Comparison of ENCODE assay signal across 12 cellular contexts in the genomic region with DNA sequence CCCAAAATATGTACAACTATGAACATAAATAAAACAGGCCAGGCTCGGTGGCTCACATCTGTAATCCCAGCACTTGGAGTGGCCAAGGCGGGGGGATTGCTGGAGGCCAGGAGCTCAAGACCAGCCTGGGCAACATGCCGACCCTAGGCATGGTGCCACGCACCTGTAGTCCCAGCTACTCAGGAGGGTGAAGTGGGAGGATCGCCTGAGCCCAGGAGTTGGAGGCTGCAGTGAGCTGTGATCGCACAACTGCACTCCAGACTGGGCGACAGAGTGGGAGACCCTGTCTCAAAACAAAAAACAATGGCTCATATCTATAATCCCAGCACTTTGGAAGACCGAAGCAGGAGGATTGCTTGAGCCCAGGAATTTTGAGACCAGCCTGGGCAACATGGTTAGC. TPM values are rescaled to one million over a fixed set of nuclear protein-coding genes. Genes with fewer than 3 reads are reported as not detected.
A peak's percentile ranks its signal among the peaks of the same experiment; 100 is the strongest.
DNase-seq lines count a peak whose midpoint lies in the region; ATAC-seq, FAIRE-seq and TF ChIP-seq lines count a peak whose summit lies in the region.
"Had no signal": no experiment of that assay in that cellular context is flagged by ENCODE, and none has a peak within 500 bp of the region (broad histone marks: within the 10 kb centered on the region; RNA-seq: fewer than 3 reads in every experiment).

No MANE protein-coding gene starts in this region.

- intact Hi-C loops in activated B cell treated with CpG ODN at 0.5 μM for 24 hours (cut with micrococcal nuclease): no loop called here

- ATAC-seq in A549 (no peak), GM23338 (no peak), activated B cell treated with CpG ODN at 0.5 μM for 24 hours (ENCODE audit: low read depth) (no peak)
- ATAC-seq: lower lobe of right lung had no signal

- H3K27me3 Mint-ChIP-seq in GM23338 (ENCODE audit: insufficient read depth, low read depth, poor library complexity) (peaks cover 6% of the 10 kb centered on the region), activated B cell treated with CpG ODN at 0.5 μM for 24 hours (no peaks in the 10 kb centered on the region)

- no peak overlapping the region for H2AFZ ChIP-seq in GM23338

- in situ Hi-C loops in KBM-7 (cut with MboI; ENCODE audit: low pct_unique_long_range_greater_than_20kb, low sequenced_read_pairs): no loop called here

- 82% methylated on average over 8 of the region's 8 CpGs for WGBS in A549 (ENCODE audit: missing lambda C conversion rate)
- WGBS in iPS DF 6.9 (ENCODE audit: insufficient coverage, insufficient read length): no CpG with 5 or more reads among the region's 8 CpGs

- CTCF ChIA-PET in A549 (lab: Yijun Ruan, JAX): interaction anchor here (0.7 to 3.4 kb wide), 3 partner anchors 16 to 1290 kb away, joined by 3 to 19 read pairs (median 6); no protein-coding TSS in a partner anchor
- CTCF ChIA-PET in activated B cell treated with CpG ODN at 0.5 μM for 24 hours (lab: Charles Lee): interaction anchor here (1.0 to 1.3 kb wide), 2 partner anchors 52 to 73 kb away, joined by 4 read pairs; a partner anchor contains a TSS

- TF ChIP-seq CTCF in A549 (IDR thresholded peaks at IDR 0.05): no peak
- no peak for TF ChIP-seq CTCF in GM23338 (conservative IDR thresholded peaks at IDR 0.05; ENCODE audit: low read depth in 2 of 2)
- TF ChIP-seq CTCF in activated B cell treated with CpG ODN at 0.5 μM for 24 hours (IDR thresholded peaks at IDR 0.05): no peak
- TF ChIP-seq CTCF in GM20000 (IDR thresholded peaks at IDR 0.05; ENCODE audit: extremely low read depth, missing control alignments): no peak

- POLR2A ChIA-PET in A549 (lab: Yijun Ruan, JAX): no interaction called here
- POLR2A ChIA-PET in activated B cell treated with CpG ODN at 0.5 μM for 24 hours (lab: Charles Lee): interaction anchor here (1.5 kb wide), 2 partner anchors 28 to 52 kb away, joined by 4 to 8 read pairs; no protein-coding TSS in a partner anchor

- H3K4me1 Mint-ChIP-seq in GM23338: peaks cover 7% of the 10 kb centered on the region
- H3K4me1 Mint-ChIP-seq in activated B cell treated with CpG ODN at 0.5 μM for 24 hours: peaks cover 25% of the 10 kb centered on the region

- H3K9me2 ChIP-seq in GM23338 (ENCODE audit: insufficient read depth): no peaks in the 10 kb centered on the region

- TF ChIP-seq RAD21 in A549 (conservative IDR thresholded peaks at IDR 0.05 in 1 of 2, IDR thresholded peaks at IDR 0.05 in 1 of 2): no peak

- peak overlapping the region; percentile 90 for H3K4me2 ChIP-seq in A549
- H3K4me2 ChIP-seq in GM23338: peak overlapping the region; percentile 95

- H3K36me3 Mint-ChIP-seq in GM23338 (ENCODE audit: low read depth): peaks cover 19% of the 10 kb centered on the region; the same call in 2 of the 3 replicates
- H3K36me3 Mint-ChIP-seq in activated B cell treated with CpG ODN at 0.5 μM for 24 hours (ENCODE audit: low read depth): peaks cover 20% of the 10 kb centered on the region

- no peak for TF ChIP-seq POLR2A in A549 (IDR thresholded peaks at IDR 0.05; ENCODE audit: low read length)

- H3K27ac ChIP-seq in A549: peak overlapping the region in 1 of 2 experiments; percentile 18; a peak in 1 of 6 replicates
- H3K27ac ChIP-seq in GM23338 (ENCODE audit: low read depth): no peak overlapping the region
- no peak overlapping the region for H3K27ac ChIP-seq in iPS DF 6.9 (ENCODE audit: low read length)
- H3K27ac ChIP-seq: lower lobe of right lung had no signal

- TF ChIP-seq EP300 in A549 (IDR thresholded peaks at IDR 0.05): no peak

- H3K27ac Mint-ChIP-seq in GM23338 (no peak overlapping the region), activated B cell treated with CpG ODN at 0.5 μM for 24 hours (no peak overlapping the region)

- H3K4me3 Mint-ChIP-seq in GM23338 (peak overlapping the region; percentile 99), activated B cell treated with CpG ODN at 0.5 μM for 24 hours (peak overlapping the region; percentile 62)

- H3K9me3 Mint-ChIP-seq in GM23338 (no peaks in the 10 kb centered on the region), activated B cell treated with CpG ODN at 0.5 μM for 24 hours (no peaks in the 10 kb centered on the region)

- H3K4me3 ChIP-seq in A549 (peak overlapping the region; percentile 98; the same call in 2 of the 3 replicates), GM23338 (peak overlapping the region; percentile 100), iPS DF 6.9 (ENCODE audit: low read length) (0 out of 2 replicates have a peak overlapping the region, but pooled peaks have one; percentile 21)

- H3K36me3 ChIP-seq in GM23338 (ENCODE audit: insufficient read depth): peaks cover 6% of the 10 kb centered on the region
- H3K36me3 ChIP-seq in iPS DF 6.9 (ENCODE audit: control insufficient read depth, insufficient read depth, low read length): 0 out of 2 replicates have a peak, but pooled peaks cover under 1% of the 10 kb centered on the region

- DNase-seq in A549 (ENCODE audit: low read depth in 1 of 2, low spot score in 1 of 2) (no peak), GM23338 (ENCODE audit: low spot score) (no peak), activated B cell treated with CpG ODN at 0.5 μM for 24 hours (no peak), iPS DF 6.9 (ENCODE audit: low read depth, low spot score) (no peak), NCI-H526 treated with DMSO at 0.1 percent for 48 hours (lab: John Stamatoyannopoulos, UW) (no peak), GM20000 (ENCODE audit: low spot score) (no peak), KBM-7 (no peak), frontal cortex (ENCODE audit: low spot score in 2 of 2) (no peak)
- DNase-seq: DMS53, lower lobe of right lung, NCI-H2171 had no signal

- no peaks in the 10 kb centered on the region for H3K27me3 ChIP-seq in GM23338 (ENCODE audit: insufficient read depth)
- no peaks in the 10 kb centered on the region for H3K27me3 ChIP-seq in iPS DF 6.9 (ENCODE audit: control insufficient read depth, insufficient read depth, low read length)

- H4K20me1 ChIP-seq in GM23338 (replicated peaks; ENCODE audit: insufficient read depth): peaks cover 32% of the 10 kb centered on the region

- no peaks in the 10 kb centered on the region for H3F3A ChIP-seq in GM23338 (replicated peaks; ENCODE audit: low read depth)

- peaks cover 13% of the 10 kb centered on the region; the same call in 2 of the 3 replicates for H3K4me1 ChIP-seq in A549
- H3K4me1 ChIP-seq in GM23338 (ENCODE audit: insufficient read depth): peaks cover 12% of the 10 kb centered on the region
- H3K4me1 ChIP-seq in iPS DF 6.9 (ENCODE audit: control insufficient read depth, insufficient read depth, low read length): 0 out of 2 replicates have a peak, but pooled peaks cover 1% of the 10 kb centered on the region

- FAIRE-seq in A549 (lab: Jason Lieb, UNC) (no peak), frontal cortex (lab: Jason Lieb, UNC) (no peak)
- FAIRE-seq: colon had no signal

- H3K79me2 ChIP-seq in GM23338 (replicated peaks; ENCODE audit: insufficient read depth): peaks cover 64% of the 10 kb centered on the region

- H3K9me3 ChIP-seq in A549 (no peaks in the 10 kb centered on the region), iPS DF 6.9 (ENCODE audit: control insufficient read depth, insufficient read depth, low read length) (no peaks in the 10 kb centered on the region)
- H3K9me3 ChIP-seq: lower lobe of right lung had no signal

TF ChIP-seq in A549, 52 proteins besides CTCF, POLR2A, EP300 and RAD21 (continues in another document):
- TF ChIP-seq MAZ (IDR thresholded peaks at IDR 0.05; ENCODE audit: borderline replicate concordance, low read depth, low read length) (no peak), KDM1A (IDR thresholded peaks at IDR 0.05; ENCODE audit: low read depth) (no peak), TP53 (CRISPR knock-in tag; IDR thresholded peaks at IDR 0.05) (no peak), FOSL2 (IDR thresholded peaks at IDR 0.05) (no peak), FOSL2 (CRISPR knock-in tag; IDR thresholded peaks at IDR 0.05) (no peak), FOSB (CRISPR knock-in tag; IDR thresholded peaks at IDR 0.05) (no peak)

TF ChIP-seq in GM23338, 12 proteins besides CTCF, POLR2A, EP300 and RAD21 (continues in another document):
- TF ChIP-seq ZNF114 (CRISPR knock-in tag; IDR thresholded peaks at IDR 0.05): no peak

RNA-seq across cellular contexts. Expression of a gene that starts 1.5 kb away (rescaled TPM):
- polyA plus RNA-seq in A549 (2011; rRNA removed): 24.1 and 34.6 TPM in 2 replicates
- 6.7 and 6.9 TPM in 2 replicates for polyA plus RNA-seq in A549 (2012; cell fraction: cytosol; rRNA removed)
- polyA plus RNA-seq in A549 (2012; cell fraction: nucleus; rRNA removed): 5.7 and 8.0 TPM in 2 replicates
- 21.9 to 23.8 TPM (median 22.4 TPM) in 3 replicates for polyA plus RNA-seq in A549 (2017; fragmentation: RNase III; extraction: RNeasy Plus Mini Kit Qiagen cat#74134 plus additional on column Dnase treatment)
- 12.4 and 13.5 TPM in 2 replicates for polyA minus RNA-seq in A549 (2011; rRNA and poly(A)+ RNA removed)
- total RNA-seq in GM23338 (2014; rRNA removed; shearing (Covaris generic)): 41.8 and 48.7 TPM in 2 replicates
- polyA plus RNA-seq in GM23338 (2016; fragmentation: Nextera tagmentation; extraction: Ambion mirVana): 29.7 and 32.7 TPM in 2 replicates
- total RNA-seq in activated B cell treated with CpG ODN at 0.5 μM for 24 hours: 13.7 and 15.3 TPM in 2 replicates
- total RNA-seq in frontal cortex: 31.0 TPM

RNA-seq across cellular contexts. Expression of a gene that starts 26.1 kb away (rescaled TPM):
- polyA plus RNA-seq in A549 (2011; rRNA removed) (42.6 and 53.8 TPM in 2 replicates), A549 (2017; fragmentation: RNase III; extraction: RNeasy Plus Mini Kit Qiagen cat#74134 plus additional on column Dnase treatment) (23.0 to 28.3 TPM (median 23.0 TPM) in 3 replicates), GM23338 (2016; fragmentation: Nextera tagmentation; extraction: Ambion mirVana) (14.6 and 15.1 TPM in 2 replicates)
- polyA plus RNA-seq in A549 (2012; cell fraction: cytosol; rRNA removed): 23.7 and 24.1 TPM in 2 replicates
- polyA plus RNA-seq in A549 (2012; cell fraction: nucleus; rRNA removed): 14.7 and 16.1 TPM in 2 replicates
- polyA minus RNA-seq in A549 (2011; rRNA and poly(A)+ RNA removed): 71.8 and 88.6 TPM in 2 replicates
- 15.3 and 17.2 TPM in 2 replicates for total RNA-seq in GM23338 (2014; rRNA removed; shearing (Covaris generic))
- total RNA-seq in activated B cell treated with CpG ODN at 0.5 μM for 24 hours (13.3 and 16.0 TPM in 2 replicates), frontal cortex (18.8 TPM)

RNA-seq across cellular contexts. Expression of a gene that starts 52.0 kb away (rescaled TPM):
- polyA plus RNA-seq in A549 (2011; rRNA removed) (133 and 136 TPM in 2 replicates), A549 (2017; fragmentation: RNase III; extraction: RNeasy Plus Mini Kit Qiagen cat#74134 plus additional on column Dnase treatment) (106 to 117 TPM (median 115 TPM) in 3 replicates), GM23338 (2016; fragmentation: Nextera tagmentation; extraction: Ambion mirVana) (33.7 and 36.1 TPM in 2 replicates)
- 74.1 and 93.8 TPM in 2 replicates for polyA plus RNA-seq in A549 (2012; cell fraction: cytosol; rRNA removed)
- polyA plus RNA-seq in A549 (2012; cell fraction: nucleus; rRNA removed): 55.1 and 71.7 TPM in 2 replicates
- polyA minus RNA-seq in A549 (2011; rRNA and poly(A)+ RNA removed): 76.7 and 96.9 TPM in 2 replicates
- 22.6 and 24.7 TPM in 2 replicates for total RNA-seq in GM23338 (2014; rRNA removed; shearing (Covaris generic))
- total RNA-seq in activated B cell treated with CpG ODN at 0.5 μM for 24 hours (44.6 and 45.0 TPM in 2 replicates), frontal cortex (62.0 TPM)

Comparison
In these comparisons a context has a peak if more than half of its experiments do, and no peak if none do; other contexts are left out.
1. H3K4me3 ChIP-seq: peak in every context shown above with its lines; median percentile 100 in GM23338; 98 in A549; 21 in iPS DF 6.9.